ENCODE assay signal across 3 cellular contexts in the genomic region with DNA sequence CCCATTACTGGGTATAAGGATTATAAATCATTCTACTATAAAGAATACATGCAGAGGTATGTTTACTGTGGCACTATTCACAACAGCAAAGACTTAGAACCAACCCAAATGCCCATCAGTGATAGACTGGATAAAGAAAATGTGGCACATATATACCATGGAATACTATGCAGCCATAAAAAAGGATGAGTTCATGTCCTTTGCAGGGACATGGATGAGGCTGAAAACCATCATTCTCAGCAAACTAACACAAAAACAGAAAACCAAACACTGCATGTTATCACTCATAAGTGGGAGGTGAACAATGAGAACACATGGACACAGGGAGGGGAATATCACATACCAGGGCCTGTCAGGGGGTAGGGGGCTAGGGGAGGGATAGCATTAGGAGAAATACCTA.
TF ChIP-seq lines count a peak whose summit lies in the region.

No MANE protein-coding gene starts in this region.

TF ChIP-seq in HEK293, 187 proteins besides CTCF, POLR2A, EP300 and RAD21:
- TF ChIP-seq, protein P1, sequence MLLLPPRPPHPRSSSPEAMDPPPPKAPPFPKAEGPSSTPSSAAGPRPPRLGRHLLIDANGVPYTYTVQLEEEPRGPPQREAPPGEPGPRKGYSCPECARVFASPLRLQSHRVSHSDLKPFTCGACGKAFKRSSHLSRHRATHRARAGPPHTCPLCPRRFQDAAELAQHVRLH (tag by site-specific recombination; IDR thresholded peaks at IDR 0.05): peak; percentile 52; the same call in 1 of the 2 replicates
- peak; percentile 99 for TF ChIP-seq ZNF146 (tag by site-specific recombination; IDR thresholded peaks at IDR 0.05)
- TF ChIP-seq, protein P2, sequence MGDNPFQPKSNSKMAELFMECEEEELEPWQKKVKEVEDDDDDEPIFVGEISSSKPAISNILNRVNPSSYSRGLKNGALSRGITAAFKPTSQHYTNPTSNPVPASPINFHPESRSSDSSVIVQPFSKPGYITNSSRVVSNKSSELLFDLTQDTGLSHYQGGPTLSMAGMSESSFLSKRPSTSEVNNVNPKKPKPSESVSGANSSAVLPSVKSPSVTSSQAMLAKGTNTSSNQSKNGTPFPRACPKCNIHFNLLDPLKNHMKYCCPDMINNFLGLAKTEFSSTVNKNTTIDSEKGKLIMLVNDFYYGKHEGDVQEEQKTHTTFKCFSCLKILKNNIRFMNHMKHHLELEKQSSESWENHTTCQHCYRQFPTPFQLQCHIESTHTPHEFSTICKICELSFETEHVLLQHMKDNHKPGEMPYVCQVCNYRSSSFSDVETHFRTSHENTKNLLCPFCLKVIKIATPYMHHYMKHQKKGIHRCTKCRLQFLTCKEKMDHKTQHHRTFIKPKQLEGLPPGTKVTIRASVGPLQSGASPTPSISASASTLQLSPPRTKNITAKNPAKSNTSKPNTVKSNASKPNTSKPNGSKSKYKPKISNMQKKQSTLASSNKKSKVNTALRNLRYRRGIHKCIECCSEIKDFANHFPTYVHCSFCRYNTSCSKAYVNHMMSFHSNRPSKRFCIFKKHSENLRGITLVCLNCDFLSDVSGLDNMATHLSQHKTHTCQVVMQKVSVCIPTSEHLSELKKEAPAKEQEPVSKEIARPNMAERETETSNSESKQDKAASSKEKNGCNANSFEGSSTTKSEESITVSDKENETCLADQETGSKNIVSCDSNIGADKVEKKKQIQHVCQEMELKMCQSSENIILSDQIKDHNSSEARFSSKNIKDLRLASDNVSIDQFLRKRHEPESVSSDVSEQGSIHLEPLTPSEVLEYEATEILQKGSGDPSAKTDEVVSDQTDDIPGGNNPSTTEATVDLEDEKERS (tag by site-specific recombination; IDR thresholded peaks at IDR 0.05): peak; percentile 87

TF ChIP-seq in K562, 482 proteins besides CTCF, POLR2A, EP300 and RAD21:
- peak; percentile 96 for TF ChIP-seq ZNF146 (CRISPR knock-in tag; IDR thresholded peaks at IDR 0.05; ENCODE audit: unreplicated experiment)
- peak in 1 of 2 experiments; percentile 28; a peak in 2 of 4 replicates for TF ChIP-seq KDM1A (IDR thresholded peaks at IDR 0.05)
- 0 out of 2 replicates have a peak, but pooled peaks have one; percentile 10 for TF ChIP-seq ADNP (tag; IDR thresholded peaks at IDR 0.05)
- peak; percentile 80 for TF ChIP-seq BCOR (IDR thresholded peaks at IDR 0.05)
- peak; percentile 34 for TF ChIP-seq RBM25 (IDR thresholded peaks at IDR 0.05; ENCODE audit: low read depth, low read length, severe bottlenecking)
TF ChIP-seq in K562: peak in this region for 5; not testable (repeated sequence) for 477.

TF ChIP-seq in HepG2, 621 proteins besides CTCF, POLR2A, EP300 and RAD21:
- TF ChIP-seq RFX3 (CRISPR knock-in tag; IDR thresholded peaks at IDR 0.05): 0 out of 2 replicates have a peak, but pooled peaks have one; percentile 20
